Comparison of ENCODE assay signal across 8 cellular contexts in genomic region chr4:2755821-2756690, GRCh38. TPM values are rescaled to one million over a fixed set of nuclear protein-coding genes. Genes with fewer than 3 reads are reported as not detected.
DNase-seq lines count a peak whose midpoint lies in the region; ATAC-seq and TF ChIP-seq lines count a peak whose summit lies in the region.

TNIP2 (minus strand) TSS chr4:2756336; CDS start chr4:2756289, 47 bp downstream.

- peak within 1 kb of the TSS; percentile 79 for H3K4me3 Mint-ChIP-seq in activated CD4-positive, alpha-beta T cell treated with anti-CD3 and anti-CD28 coated beads for 36 hours

- TF ChIP-seq CTCF in choroid plexus epithelial cell (conservative IDR thresholded peaks at IDR 0.05; ENCODE audit: low read depth, low read length), result no peak

- H3K27ac Mint-ChIP-seq in activated CD4-positive, alpha-beta T cell treated with anti-CD3 and anti-CD28 coated beads for 36 hours, result peak within 1 kb of the TSS; percentile 66

- intact Hi-C loops in activated CD4-positive, alpha-beta T cell treated with anti-CD3 and anti-CD28 coated beads for 36 hours (cut with DNase I, micrococcal nuclease), result loop anchor here (1.0 to 2.0 kb wide), 12 partner anchors 10 to 537 kb away; partner anchors contain the start of genes FAM193A (in 1 of the 2), GRK4 (in 1 of the 2), HTT (in 1 of the 2) and HTT-AS (in 1 of the 2)

- H3K27me3 Mint-ChIP-seq in activated CD4-positive, alpha-beta T cell treated with anti-CD3 and anti-CD28 coated beads for 36 hours, result no peaks in the 10 kb centered on the region

- POLR2A ChIA-PET in activated CD4-positive, alpha-beta T cell treated with anti-CD3 and anti-CD28 coated beads for 36 hours (lab: Charles Lee), result interaction anchor here (0.6 to 1.9 kb wide), 4 partner anchors 9 to 343 kb away, joined by 3 to 11 read pairs (median 6); no protein-coding TSS in a partner anchor

- peak within 1 kb of the TSS; percentile 86 for H3K4me3 ChIP-seq in choroid plexus epithelial cell (ENCODE audit: low read depth, low read length)

- H3K27ac ChIP-seq in layer of hippocampus (ENCODE audit: low read depth, low read length), result peak within 1 kb of the TSS; percentile 65

- DNase-seq in NCI-H2107 (lab: John Stamatoyannopoulos, UW), result peak; percentile 40
- no peak for DNase-seq in NCI-H2107 treated with DMSO at 0.1 percent for 48 hours (lab: John Stamatoyannopoulos, UW; ENCODE audit: unreplicated experiment)
- peak; percentile 46 for DNase-seq in NCI-H2171 (lab: John Stamatoyannopoulos, UW)
- peak; percentile 91 for DNase-seq in activated CD4-positive, alpha-beta T cell treated with anti-CD3 and anti-CD28 coated beads for 36 hours
- DNase-seq in choroid plexus epithelial cell (ENCODE audit: low read depth), result peak; percentile 76
- DNase-seq in stimulated activated CD4-positive, alpha-beta T cell treated with anti-CD3 and anti-CD28 coated beads, Interleukin-1b, Interleukin-23, amount 100 ng/mL, for 4 hours (ENCODE audit: low read depth in 2 of 2), result peak; percentile 70 to 78

- ATAC-seq in HG02885 (IDR thresholded peaks at IDR 0.05; ENCODE audit: poor library complexity, unreplicated experiment), result peak; percentile 82
- ATAC-seq in activated CD4-positive, alpha-beta T cell treated with anti-CD3 and anti-CD28 coated beads for 36 hours, result peak; percentile 78

- peaks cover 33% of the 10 kb centered on the region for H3K4me1 Mint-ChIP-seq in activated CD4-positive, alpha-beta T cell treated with anti-CD3 and anti-CD28 coated beads for 36 hours

- CTCF ChIA-PET in activated CD4-positive, alpha-beta T cell treated with anti-CD3 and anti-CD28 coated beads for 36 hours (lab: Charles Lee), result interaction anchor here (0.5 to 1.6 kb wide), 3 partner anchors 29 to 198 kb away, joined by 3 to 7 read pairs (median 3); no protein-coding TSS in a partner anchor

- H3K36me3 Mint-ChIP-seq in activated CD4-positive, alpha-beta T cell treated with anti-CD3 and anti-CD28 coated beads for 36 hours (ENCODE audit: low read depth), result peaks cover 9% of the 10 kb centered on the region

- H3K9me3 Mint-ChIP-seq in activated CD4-positive, alpha-beta T cell treated with anti-CD3 and anti-CD28 coated beads for 36 hours (ENCODE audit: low read depth), result no peaks in the 10 kb centered on the region

- no peaks in the 10 kb centered on the region for H3K27me3 ChIP-seq in layer of hippocampus (ENCODE audit: control insufficient read depth, insufficient read depth, low read length)

RNA-seq across cellular contexts. Expression of gene TNIP2, which starts in this region (rescaled TPM):
- total RNA-seq in activated CD4-positive, alpha-beta T cell treated with anti-CD3 and anti-CD28 coated beads for 36 hours, result 10 to 100 TPM; 50.6 to 59.4 TPM
